ENCODE assay signal across 1 cellular context in genomic region chr18:48771641-48772380, GRCh38.
TF ChIP-seq lines count a peak whose summit lies in the region.

No MANE protein-coding gene starts in this region.

TF ChIP-seq in GM23338, 12 proteins besides CTCF, POLR2A, EP300 and RAD21 (continued from another document):
- no peak for TF ChIP-seq REST (IDR thresholded peaks at IDR 0.05; ENCODE audit: unreplicated experiment)
TF ChIP-seq in GM23338: peak in this region for 0.
